ENCODE assay signal across 19 cellular contexts in genomic region chr9:84216151-84216550, GRCh38.
"Had no signal": no experiment of that assay in that cellular context is flagged by ENCODE, and none has a peak within 500 bp of the region (broad histone marks: within the 10 kb centered on the region; RNA-seq: fewer than 3 reads in every experiment).

No MANE protein-coding gene starts in this region.

- H3K9me3 ChIP-seq: gastrocnemius medialis, lower lobe of right lung, psoas muscle, testis had no signal

- H3K27me3 Mint-ChIP-seq: activated naive CD8-positive, alpha-beta T cell treated with anti-CD3 and anti-CD28 coated beads, Interleukin-2, amount 10 ng/mL, durations not matched to agents 7 days and 5 days; dendritic cell treated with granulocyte-macrophage colony-stimulating factor and Interleukin-4, amounts not matched to agents 40 ng/mL and 50 ng/mL, for 4 days had no signal

- H3K36me3 Mint-ChIP-seq: activated naive CD8-positive, alpha-beta T cell treated with anti-CD3 and anti-CD28 coated beads, Interleukin-2, amount 10 ng/mL, durations not matched to agents 7 days and 5 days; immature natural killer cell; mesothelial cell of epicardium had no signal

- H3K4me1 ChIP-seq: heart left ventricle, lower lobe of right lung, psoas muscle, testis had no signal

- H3K27ac Mint-ChIP-seq: activated naive CD8-positive, alpha-beta T cell treated with anti-CD3 and anti-CD28 coated beads, Interleukin-2, amount 10 ng/mL, durations not matched to agents 7 days and 5 days; dendritic cell treated with granulocyte-macrophage colony-stimulating factor and Interleukin-4, amounts not matched to agents 40 ng/mL and 50 ng/mL, for 4 days; immature natural killer cell; mesothelial cell of epicardium; T-helper 2 cell treated with Interferon-gamma antibody and Interleukin-4, amounts not matched to agents 5 μg/mL and 100 μg/mL, for 36 hours had no signal

- H3K36me3 ChIP-seq: gastrocnemius medialis, heart left ventricle, lower lobe of right lung had no signal

- H3K4me3 Mint-ChIP-seq: activated naive CD8-positive, alpha-beta T cell treated with anti-CD3 and anti-CD28 coated beads, Interleukin-2, amount 10 ng/mL, durations not matched to agents 7 days and 5 days; dendritic cell treated with granulocyte-macrophage colony-stimulating factor and Interleukin-4, amounts not matched to agents 40 ng/mL and 50 ng/mL, for 4 days; immature natural killer cell; mesothelial cell of epicardium; stimulated activated naive CD8-positive, alpha-beta T cell treated with anti-CD3 and anti-CD28 coated beads, Interleukin-15, amount 100 ng/mL, for 72 hours; T-helper 2 cell treated with Interferon-gamma antibody and Interleukin-4, amounts not matched to agents 5 μg/mL and 100 μg/mL, for 36 hours had no signal

- H3K27ac ChIP-seq: gastrocnemius medialis, heart left ventricle, lower lobe of right lung, psoas muscle, testis had no signal

- H3K4me1 Mint-ChIP-seq: activated naive CD8-positive, alpha-beta T cell treated with anti-CD3 and anti-CD28 coated beads, Interleukin-2, amount 10 ng/mL, durations not matched to agents 7 days and 5 days; immature natural killer cell; stimulated activated naive CD8-positive, alpha-beta T cell treated with anti-CD3 and anti-CD28 coated beads, Interleukin-15, amount 100 ng/mL, for 72 hours had no signal

- H3K9me3 Mint-ChIP-seq: dendritic cell treated with granulocyte-macrophage colony-stimulating factor and Interleukin-4, amounts not matched to agents 40 ng/mL and 50 ng/mL, for 4 days; immature natural killer cell; T-helper 2 cell treated with Interferon-gamma antibody and Interleukin-4, amounts not matched to agents 5 μg/mL and 100 μg/mL, for 36 hours had no signal

- DNase-seq: activated naive CD4-positive, alpha-beta T cell; activated naive CD8-positive, alpha-beta T cell treated with anti-CD3 and anti-CD28 coated beads, Interleukin-2, amount 10 ng/mL, durations not matched to agents 7 days and 5 days; activated T-cell treated with anti-CD3 and anti-CD28 coated beads for 4 hours; aorta; effector memory CD4-positive, alpha-beta T cell; gastrocnemius medialis; heart left ventricle; immature natural killer cell; left colon; lower lobe of right lung; psoas muscle; stimulated activated CD4-positive, alpha-beta T cell treated with anti-CD3 and anti-CD28 coated beads, Interleukin-1b, Interleukin-23, amount 100 ng/mL, for 48 hours; stimulated activated naive CD8-positive, alpha-beta T cell treated with anti-CD3 and anti-CD28 coated beads, Interleukin-15, amount 100 ng/mL, for 72 hours; testis had no signal

- H3K27me3 ChIP-seq: gastrocnemius medialis, heart left ventricle, testis had no signal

- ATAC-seq: activated CD4-positive, CD25-positive, alpha-beta regulatory T cell treated with anti-CD3 and anti-CD28 coated beads, Interleukin-2, amount 50 U/mL, for 24 hours; gastrocnemius medialis; heart left ventricle; left colon; lower lobe of right lung; psoas muscle; sciatic nerve; stimulated activated naive CD8-positive, alpha-beta T cell treated with anti-CD3 and anti-CD28 coated beads, Interleukin-15, amount 100 ng/mL, for 72 hours had no signal

- H3K4me3 ChIP-seq: gastrocnemius medialis, heart left ventricle, lower lobe of right lung, psoas muscle, testis had no signal
